Comparison of ENCODE assay signal across 13 cellular contexts in genomic region chr2:40360652-40361051, GRCh38.
A peak's percentile ranks its signal among the peaks of the same experiment; 100 is the strongest.
DNase-seq lines count a peak whose midpoint lies in the region; ATAC-seq and TF ChIP-seq lines count a peak whose summit lies in the region.
"Had no signal": no experiment of that assay in that cellular context is flagged by ENCODE, and none has a peak within 500 bp of the region (broad histone marks: within the 10 kb centered on the region; RNA-seq: fewer than 3 reads in every experiment).

No MANE protein-coding gene starts in this region.

- intact Hi-C loops in left ventricle myocardium inferior (cut with micrococcal nuclease), result no loop called here

- TF ChIP-seq CTCF in left ventricle myocardium inferior (IDR thresholded peaks at IDR 0.05; ENCODE audit: borderline replicate concordance) (peak; percentile 38), mesothelial cell of epicardium (IDR thresholded peaks at IDR 0.05; ENCODE audit: unreplicated experiment) (no peak)

- no peaks in the 10 kb centered on the region for H3K27me3 Mint-ChIP-seq in stimulated activated naive CD8-positive, alpha-beta T cell treated with anti-CD3 and anti-CD28 coated beads, Interleukin-15, amount 100 ng/mL, for 72 hours
- no peaks in the 10 kb centered on the region for H3K27me3 Mint-ChIP-seq in mesothelial cell of epicardium (ENCODE audit: low read depth)
- H3K27me3 Mint-ChIP-seq: activated naive CD4-positive, alpha-beta T cell treated with anti-CD3 and anti-CD28 coated beads, Interleukin-2, amount 10 ng/mL, durations not matched to agents 7 days and 5 days had no signal

- H3K27ac Mint-ChIP-seq in stimulated activated naive CD8-positive, alpha-beta T cell treated with anti-CD3 and anti-CD28 coated beads, Interleukin-15, amount 100 ng/mL, for 72 hours, result no peak overlapping the region
- no peak overlapping the region for H3K27ac Mint-ChIP-seq in mesothelial cell of epicardium
- H3K27ac Mint-ChIP-seq: activated naive CD4-positive, alpha-beta T cell treated with anti-CD3 and anti-CD28 coated beads, Interleukin-2, amount 10 ng/mL, durations not matched to agents 7 days and 5 days; neural progenitor cell had no signal

- ATAC-seq in stimulated activated naive CD8-positive, alpha-beta T cell treated with anti-CD3 and anti-CD28 coated beads, Interleukin-15, Interleukin-2, amounts not matched to agents 100 U/mL and 50 U/mL, for 24 hours, result peak; percentile 46
- no peak for ATAC-seq in stimulated activated naive CD8-positive, alpha-beta T cell treated with anti-CD3 and anti-CD28 coated beads, Interleukin-15, amount 100 ng/mL, for 72 hours
- no peak for ATAC-seq in GM21825 (IDR thresholded peaks at IDR 0.05; ENCODE audit: unreplicated experiment)
- no peak for ATAC-seq in activated CD4-positive, CD25-positive, alpha-beta regulatory T cell treated with anti-CD3 and anti-CD28 coated beads, Interleukin-2, amount 50 U/mL, for 24 hours

- no peak overlapping the region for H3K4me3 ChIP-seq in left ventricle myocardium inferior
- H3K4me3 ChIP-seq: neural progenitor cell, testis had no signal

- peaks cover 86% of the 10 kb centered on the region for H3K4me1 ChIP-seq in left ventricle myocardium inferior
- H3K4me1 ChIP-seq: testis had no signal

- no peak for DNase-seq in stimulated activated naive CD8-positive, alpha-beta T cell treated with anti-CD3 and anti-CD28 coated beads, Interleukin-15, Interleukin-2, amounts not matched to agents 100 U/mL and 50 U/mL, for 24 hours
- no peak for DNase-seq in stimulated activated naive CD8-positive, alpha-beta T cell treated with anti-CD3 and anti-CD28 coated beads, Interleukin-15, amount 100 ng/mL, for 72 hours
- DNase-seq in RPMI7951 (ENCODE audit: low read depth) (peak; percentile 71), left ventricle myocardium inferior (no peak), GM19238 (ENCODE audit: insufficient read length, low spot score) (no peak), mesothelial cell of epicardium (ENCODE audit: low spot score in 2 of 2, unreplicated experiment in 2 of 2) (no peak)
- DNase-seq: activated naive CD4-positive, alpha-beta T cell treated with anti-CD3 and anti-CD28 coated beads, Interleukin-2, amount 10 ng/mL, durations not matched to agents 7 days and 5 days; central memory CD4-positive, alpha-beta T cell; NCI-H2081 treated with DMSO at 0.1 percent for 48 hours; testis had no signal

- H3K9me3 Mint-ChIP-seq in stimulated activated naive CD8-positive, alpha-beta T cell treated with anti-CD3 and anti-CD28 coated beads, Interleukin-15, amount 100 ng/mL, for 72 hours, result peaks cover 0 to 6% of the 10 kb centered on the region in 2 donors
- H3K9me3 Mint-ChIP-seq in mesothelial cell of epicardium, result no peaks in the 10 kb centered on the region
- H3K9me3 Mint-ChIP-seq: activated naive CD4-positive, alpha-beta T cell treated with anti-CD3 and anti-CD28 coated beads, Interleukin-2, amount 10 ng/mL, durations not matched to agents 7 days and 5 days; neural progenitor cell had no signal

- no peaks in the 10 kb centered on the region for H3K36me3 Mint-ChIP-seq in mesothelial cell of epicardium
- H3K36me3 Mint-ChIP-seq: activated naive CD4-positive, alpha-beta T cell treated with anti-CD3 and anti-CD28 coated beads, Interleukin-2, amount 10 ng/mL, durations not matched to agents 7 days and 5 days; neural progenitor cell had no signal

- no peak overlapping the region for H3K4me3 Mint-ChIP-seq in stimulated activated naive CD8-positive, alpha-beta T cell treated with anti-CD3 and anti-CD28 coated beads, Interleukin-15, amount 100 ng/mL, for 72 hours
- no peak overlapping the region for H3K4me3 Mint-ChIP-seq in mesothelial cell of epicardium
- H3K4me3 Mint-ChIP-seq: activated naive CD4-positive, alpha-beta T cell treated with anti-CD3 and anti-CD28 coated beads, Interleukin-2, amount 10 ng/mL, durations not matched to agents 7 days and 5 days; neural progenitor cell had no signal

- no peaks in the 10 kb centered on the region for H3K27me3 ChIP-seq in left ventricle myocardium inferior (ENCODE audit: low read depth)
- H3K27me3 ChIP-seq: neural progenitor cell, testis had no signal

- peak overlapping the region; percentile 31 for H3K27ac ChIP-seq in left ventricle myocardium inferior (replicated peaks)
- H3K27ac ChIP-seq: neural progenitor cell, testis had no signal

- no peaks in the 10 kb centered on the region for H3K36me3 ChIP-seq in left ventricle myocardium inferior
- H3K36me3 ChIP-seq: neural progenitor cell had no signal

- no peaks in the 10 kb centered on the region for H3K4me1 Mint-ChIP-seq in stimulated activated naive CD8-positive, alpha-beta T cell treated with anti-CD3 and anti-CD28 coated beads, Interleukin-15, amount 100 ng/mL, for 72 hours
- H3K4me1 Mint-ChIP-seq in mesothelial cell of epicardium, result peaks cover 32% of the 10 kb centered on the region

- no peaks in the 10 kb centered on the region for H3K9me3 ChIP-seq in left ventricle myocardium inferior (replicated peaks)
- H3K9me3 ChIP-seq: testis had no signal
